14 cellular contexts compared by ENCODE assay signal in the genomic region with DNA sequence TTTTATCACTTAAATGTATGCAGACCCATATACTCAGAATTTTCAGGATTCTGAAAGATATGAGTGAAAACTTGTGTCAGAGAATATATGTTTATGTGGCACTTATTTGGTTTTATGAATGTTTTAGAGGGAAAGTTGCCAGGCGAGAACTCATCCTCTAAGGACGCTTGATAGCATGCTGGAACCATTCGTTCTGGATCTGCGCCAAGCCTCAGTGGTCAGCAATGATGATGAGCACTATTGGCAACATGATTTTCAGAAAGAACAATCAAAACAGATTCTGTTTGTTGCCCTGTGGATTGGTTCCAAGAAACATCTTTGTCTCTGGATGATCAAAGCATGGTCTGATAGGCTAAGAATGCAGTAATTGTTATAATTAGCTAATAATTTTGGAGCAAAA. TPM values are rescaled to one million over a fixed set of nuclear protein-coding genes. Genes with fewer than 3 reads are reported as not detected.
A peak's percentile ranks its signal among the peaks of the same experiment; 100 is the strongest.
DNase-seq lines count a peak whose midpoint lies in the region; ATAC-seq and TF ChIP-seq lines count a peak whose summit lies in the region.
"Had no signal": no experiment of that assay in that cellular context is flagged by ENCODE, and none has a peak within 500 bp of the region (broad histone marks: within the 10 kb centered on the region; RNA-seq: fewer than 3 reads in every experiment).

No MANE protein-coding gene starts in this region.

- peak; percentile 12 for DNase-seq in BE2C
- DNase-seq in NCI-H446 (lab: John Stamatoyannopoulos, UW): peak; percentile 27 to 42
- DNase-seq in colonic mucosa: no peak
- DNase-seq in medulla oblongata (ENCODE audit: extremely low spot score): peak; percentile 37
- DNase-seq in NCI-H82 treated with DMSO at 0.1 percent for 48 hours (lab: John Stamatoyannopoulos, UW; ENCODE audit: unreplicated experiment): no peak
- no peak for DNase-seq in NCI-H2171 treated with DMSO at 0.1 percent for 48 hours (lab: John Stamatoyannopoulos, UW)
- DNase-seq: activated CD4-positive, alpha-beta T cell treated with anti-CD3 and anti-CD28 coated beads, Interleukin-2, amount 50 U/mL, for 48 hours; activated naive CD8-positive, alpha-beta T cell treated with anti-CD3 and anti-CD28 coated beads for 36 hours; left cardiac atrium; NCI-H2171 had no signal

- H3K36me3 ChIP-seq in BE2C: no peaks in the 10 kb centered on the region
- H3K36me3 ChIP-seq in colonic mucosa: no peaks in the 10 kb centered on the region

- no peak overlapping the region for H3K27ac Mint-ChIP-seq in activated T-helper 17 cell treated with anti-CD3 and anti-CD28 coated beads, Interleukin-2, amount 50 U/mL, for 72 hours
- H3K27ac Mint-ChIP-seq: activated naive CD8-positive, alpha-beta T cell treated with anti-CD3 and anti-CD28 coated beads for 36 hours; CD14-positive monocyte had no signal

- no peaks in the 10 kb centered on the region for H3K4me1 ChIP-seq in BE2C
- no peaks in the 10 kb centered on the region for H3K4me1 ChIP-seq in colonic mucosa
- H3K4me1 ChIP-seq: parathyroid adenoma had no signal

- intact Hi-C loops in colonic mucosa (cut with DNase I): no loop called here

- H3K27me3 Mint-ChIP-seq in activated T-helper 17 cell treated with anti-CD3 and anti-CD28 coated beads, Interleukin-2, amount 50 U/mL, for 72 hours: no peaks in the 10 kb centered on the region
- H3K27me3 Mint-ChIP-seq: activated naive CD8-positive, alpha-beta T cell treated with anti-CD3 and anti-CD28 coated beads for 36 hours had no signal

- H3K4me3 ChIP-seq in BE2C (ENCODE audit: low read depth, low read length) (no peak overlapping the region), colonic mucosa (no peak overlapping the region)

- no peak overlapping the region for H3K4me3 Mint-ChIP-seq in activated T-helper 17 cell treated with anti-CD3 and anti-CD28 coated beads, Interleukin-2, amount 50 U/mL, for 72 hours
- H3K4me3 Mint-ChIP-seq: activated naive CD8-positive, alpha-beta T cell treated with anti-CD3 and anti-CD28 coated beads for 36 hours; CD14-positive monocyte had no signal

- H3K27ac ChIP-seq in colonic mucosa: peak overlapping the region; percentile 49
- H3K27ac ChIP-seq: parathyroid adenoma had no signal

- TF ChIP-seq CTCF in BE2C (IDR thresholded peaks at IDR 0.05; ENCODE audit: low read depth, low read length): no peak
- TF ChIP-seq CTCF in colonic mucosa (IDR thresholded peaks at IDR 0.05): no peak

- no peak for ATAC-seq in activated T-helper 17 cell treated with anti-CD3 and anti-CD28 coated beads, Interleukin-2, amount 50 U/mL, for 72 hours (replicated peaks)
- no peak for ATAC-seq in GM21737 (IDR thresholded peaks at IDR 0.05; ENCODE audit: unreplicated experiment)

- H3K9me3 Mint-ChIP-seq in activated T-helper 17 cell treated with anti-CD3 and anti-CD28 coated beads, Interleukin-2, amount 50 U/mL, for 72 hours: no peaks in the 10 kb centered on the region
- H3K9me3 Mint-ChIP-seq: activated naive CD8-positive, alpha-beta T cell treated with anti-CD3 and anti-CD28 coated beads for 36 hours; CD14-positive monocyte had no signal

- H3K27me3 ChIP-seq in BE2C (no peaks in the 10 kb centered on the region), colonic mucosa (no peaks in the 10 kb centered on the region)

- H3K9ac ChIP-seq in colonic mucosa (ENCODE audit: low read depth in 2 of 2, low read length in 2 of 2): no peak overlapping the region
- H3K9ac ChIP-seq: parathyroid adenoma had no signal

- peaks cover 7% of the 10 kb centered on the region for H3K4me1 Mint-ChIP-seq in activated T-helper 17 cell treated with anti-CD3 and anti-CD28 coated beads, Interleukin-2, amount 50 U/mL, for 72 hours
- H3K4me1 Mint-ChIP-seq: CD14-positive monocyte had no signal

- H3K9me3 ChIP-seq in BE2C: no peaks in the 10 kb centered on the region
- H3K9me3 ChIP-seq in colonic mucosa: no peaks in the 10 kb centered on the region

- no peaks in the 10 kb centered on the region for H3K36me3 Mint-ChIP-seq in activated T-helper 17 cell treated with anti-CD3 and anti-CD28 coated beads, Interleukin-2, amount 50 U/mL, for 72 hours (ENCODE audit: low read depth)
- H3K36me3 Mint-ChIP-seq: CD14-positive monocyte had no signal

RNA-seq across cellular contexts. Expression of a gene that starts 32.1 kb away (rescaled TPM):
- polyA plus RNA-seq in BE2C (2012; ENCODE audit: insufficient read depth, insufficient read length, low read depth): 23.5 TPM
- total RNA-seq in colonic mucosa: 10 to 100 TPM; 22.8 to 40.0 TPM
- 10 to 100 TPM; 22.8 to 25.1 TPM for total RNA-seq in activated T-helper 17 cell treated with anti-CD3 and anti-CD28 coated beads, Interleukin-2, amount 50 U/mL, for 72 hours

Comparison
In these comparisons a context has a peak if more than half of its experiments do, and no peak if none do; other contexts are left out.
1. DNase-seq: peak in BE2C (single experiment), NCI-H446 (2 of 2) and medulla oblongata (single experiment); none in colonic mucosa (single experiment), NCI-H82 treated with DMSO at 0.1 percent for 48 hours (single experiment) and NCI-H2171 treated with DMSO at 0.1 percent for 48 hours (single experiment).